Comparison of ENCODE assay signal across 26 cellular contexts in genomic region chr6:116290799-116291198, GRCh38.
"Had no signal": no experiment of that assay in that cellular context is flagged by ENCODE, and none has a peak within 500 bp of the region (broad histone marks: within the 10 kb centered on the region; RNA-seq: fewer than 3 reads in every experiment).

No MANE protein-coding gene starts in this region.

- H3K4me1 Mint-ChIP-seq: immature natural killer cell; nephron; neural crest cell; stimulated activated effector memory CD8-positive, alpha-beta T cell treated with anti-CD3 and anti-CD28 coated beads, Interleukin-12 subunit alpha, Interleukin-12 subunit beta, amount 100 ng/mL, for 72 hours had no signal

- DNase-seq: hypothalamus; immature natural killer cell; kidney; left colon; left lung; lower lobe of right lung; mammary epithelial cell; mesenchymal stem cell; naive thymus-derived CD8-positive, alpha-beta T cell; nucleus accumbens; pancreas; posterior cingulate gyrus; retina; right cardiac atrium; stimulated activated CD4-positive, alpha-beta T cell treated with anti-CD3 and anti-CD28 coated beads, Interleukin-12 subunit alpha, Interleukin-12 subunit beta, amount 100 ng/mL, for 4 hours; stimulated activated CD4-positive, alpha-beta T cell treated with anti-CD3 and anti-CD28 coated beads, Interleukin-4, amount 100 ng/mL, for 24 hours; stimulated activated naive CD4-positive, alpha-beta T cell; transverse colon; upper lobe of left lung had no signal

- H3K9me3 ChIP-seq: left lung, lower lobe of right lung, pancreas, prostate gland, transverse colon, upper lobe of left lung had no signal

- H3K27me3 Mint-ChIP-seq: naive thymus-derived CD8-positive, alpha-beta T cell; stimulated activated naive CD8-positive, alpha-beta T cell treated with anti-CD3 and anti-CD28 coated beads, Interleukin-15, Interleukin-2, amounts not matched to agents 100 ng/mL and 50 ng/mL, for 24 hours had no signal

- H3K27me3 ChIP-seq: left lung, pancreas, transverse colon, upper lobe of left lung had no signal

- ATAC-seq: left colon; left lung; lower lobe of right lung; naive thymus-derived CD8-positive, alpha-beta T cell; pancreas; sciatic nerve; stimulated activated effector memory CD8-positive, alpha-beta T cell treated with anti-CD3 and anti-CD28 coated beads, Interleukin-12 subunit alpha, Interleukin-12 subunit beta, amount 100 ng/mL, for 72 hours had no signal

- H3K4me3 ChIP-seq: left lung, lower lobe of right lung, pancreas, prostate gland, skin epidermis, transverse colon, upper lobe of left lung had no signal

- H3K36me3 Mint-ChIP-seq: immature natural killer cell; naive thymus-derived CD8-positive, alpha-beta T cell; stimulated activated effector memory CD8-positive, alpha-beta T cell treated with anti-CD3 and anti-CD28 coated beads, Interleukin-12 subunit alpha, Interleukin-12 subunit beta, amount 100 ng/mL, for 72 hours had no signal

- H3K27ac ChIP-seq: left lung, lower lobe of right lung, pancreas, prostate gland, skin epidermis, transverse colon, upper lobe of left lung had no signal

- H3K9me3 Mint-ChIP-seq: immature natural killer cell; naive thymus-derived CD8-positive, alpha-beta T cell; nephron; neural crest cell; stimulated activated effector memory CD8-positive, alpha-beta T cell treated with anti-CD3 and anti-CD28 coated beads, Interleukin-12 subunit alpha, Interleukin-12 subunit beta, amount 100 ng/mL, for 72 hours; stimulated activated naive CD8-positive, alpha-beta T cell treated with anti-CD3 and anti-CD28 coated beads, Interleukin-15, Interleukin-2, amounts not matched to agents 100 ng/mL and 50 ng/mL, for 24 hours had no signal

- H3K4me3 Mint-ChIP-seq: immature natural killer cell; naive thymus-derived CD8-positive, alpha-beta T cell; nephron; neural crest cell; stimulated activated effector memory CD8-positive, alpha-beta T cell treated with anti-CD3 and anti-CD28 coated beads, Interleukin-12 subunit alpha, Interleukin-12 subunit beta, amount 100 ng/mL, for 72 hours; stimulated activated naive CD8-positive, alpha-beta T cell treated with anti-CD3 and anti-CD28 coated beads, Interleukin-15, Interleukin-2, amounts not matched to agents 100 ng/mL and 50 ng/mL, for 24 hours had no signal

- H3K36me3 ChIP-seq: left lung, lower lobe of right lung, pancreas, prostate gland, transverse colon, upper lobe of left lung had no signal

- H3K27ac Mint-ChIP-seq: immature natural killer cell; naive thymus-derived CD8-positive, alpha-beta T cell; nephron; stimulated activated effector memory CD8-positive, alpha-beta T cell treated with anti-CD3 and anti-CD28 coated beads, Interleukin-12 subunit alpha, Interleukin-12 subunit beta, amount 100 ng/mL, for 72 hours; stimulated activated naive CD8-positive, alpha-beta T cell treated with anti-CD3 and anti-CD28 coated beads, Interleukin-15, Interleukin-2, amounts not matched to agents 100 ng/mL and 50 ng/mL, for 24 hours had no signal

- H3K4me1 ChIP-seq: lower lobe of right lung, pancreas, prostate gland, transverse colon, upper lobe of left lung had no signal
